Comparison of ENCODE assay signal across 9 cellular contexts in genomic region chr14:105526781-105527380, GRCh38. TPM values are rescaled to one million over a fixed set of nuclear protein-coding genes. Genes with fewer than 3 reads are reported as not detected.
A peak's percentile ranks its signal among the peaks of the same experiment; 100 is the strongest.
DNase-seq lines count a peak whose midpoint lies in the region; ATAC-seq and TF ChIP-seq lines count a peak whose summit lies in the region.
"Had no signal": no experiment of that assay in that cellular context is flagged by ENCODE, and none has a peak within 500 bp of the region (broad histone marks: within the 10 kb centered on the region; RNA-seq: fewer than 3 reads in every experiment).

No MANE protein-coding gene starts in this region.

- H3K79me2 ChIP-seq in PC-3 (ENCODE audit: low read length) (peaks cover 9% of the 10 kb centered on the region; the same call in 1 of the 2 replicates), parathyroid adenoma (no peaks in the 10 kb centered on the region)

- H3K36me3 ChIP-seq in CD8-positive, alpha-beta memory T cell (ENCODE audit: insufficient read depth, low read length): no peaks in the 10 kb centered on the region
- H3K36me3 ChIP-seq in PC-3 (ENCODE audit: low read depth, low read length) (no peaks in the 10 kb centered on the region), parathyroid adenoma (ENCODE audit: control insufficient read depth, insufficient read depth, low read length) (no peaks in the 10 kb centered on the region)

- no peaks in the 10 kb centered on the region for H3K9me3 ChIP-seq in CD8-positive, alpha-beta memory T cell (ENCODE audit: low read length)
- H3K9me3 ChIP-seq in PC-3 (ENCODE audit: low read length) (no peaks in the 10 kb centered on the region), parathyroid adenoma (ENCODE audit: control insufficient read depth, low read length) (no peaks in the 10 kb centered on the region)
- H3K9me3 ChIP-seq: mucosa of descending colon had no signal

- POLR2A ChIA-PET in CD8-positive, alpha-beta memory T cell (lab: Charles Lee): no interaction called here
- POLR2A ChIA-PET in PC-3 (lab: Charles Lee; ENCODE audit: unreplicated experiment): no interaction called here

- H3K4me2 ChIP-seq in PC-3 (ENCODE audit: low read length): peak overlapping the region; percentile 94
- peak overlapping the region; percentile 98 for H3K4me2 ChIP-seq in parathyroid adenoma (ENCODE audit: low read length)

- peak; percentile 5 for ATAC-seq in PC-3
- no peak for ATAC-seq in HG03354 (IDR thresholded peaks at IDR 0.05; ENCODE audit: poor library complexity, severe bottlenecking, unreplicated experiment)
- ATAC-seq in GM21447 (IDR thresholded peaks at IDR 0.05; ENCODE audit: unreplicated experiment): no peak

- no peaks in the 10 kb centered on the region for H3K9me2 ChIP-seq in PC-3 (replicated peaks; ENCODE audit: low read length)

- peaks cover 15 to 18% of the 10 kb centered on the region in 2 donors for H3K27me3 Mint-ChIP-seq in CD8-positive, alpha-beta memory T cell

- no peak for TF ChIP-seq CTCF in PC-3 (conservative IDR thresholded peaks at IDR 0.05; ENCODE audit: low read depth, low read length)
- no peak for TF ChIP-seq CTCF in epithelial cell of proximal tubule (conservative IDR thresholded peaks at IDR 0.05; ENCODE audit: low read depth, low read length)
- no peak for TF ChIP-seq CTCF in parathyroid adenoma (IDR thresholded peaks at IDR 0.05)

- H3K4me3 Mint-ChIP-seq in CD8-positive, alpha-beta memory T cell: peak overlapping the region; percentile 56 to 86 (median 69)

- no peak for DNase-seq in CD8-positive, alpha-beta memory T cell
- DNase-seq in PC-3 (no peak), epithelial cell of proximal tubule (ENCODE audit: low read depth) (no peak), NCI-H2029 (lab: John Stamatoyannopoulos, UW) (no peak), HT-29 (ENCODE audit: low spot score) (no peak)

- H3K9me3 Mint-ChIP-seq in CD8-positive, alpha-beta memory T cell: peaks cover 0 to 2% (median 0%) of the 10 kb centered on the region in 5 donors

- CTCF ChIA-PET in CD8-positive, alpha-beta memory T cell (lab: Charles Lee): interaction anchor here (1.8 to 3.8 kb wide), 2 partner anchors 37 to 156 kb away, joined by 16 to 19 read pairs; no protein-coding TSS in a partner anchor
- CTCF ChIA-PET in PC-3 (lab: Charles Lee): no interaction called here

- H3K27me3 ChIP-seq in CD8-positive, alpha-beta memory T cell (ENCODE audit: insufficient read depth, low read length, poor library complexity, severe bottlenecking): peaks cover 17% of the 10 kb centered on the region
- no peaks in the 10 kb centered on the region for H3K27me3 ChIP-seq in PC-3 (ENCODE audit: low read length)
- no peaks in the 10 kb centered on the region for H3K27me3 ChIP-seq in parathyroid adenoma (ENCODE audit: control insufficient read depth, insufficient read depth, low read length)

- no peaks in the 10 kb centered on the region for H4K20me1 ChIP-seq in PC-3 (ENCODE audit: low read length)

- peaks cover 26% of the 10 kb centered on the region for H3K4me1 ChIP-seq in CD8-positive, alpha-beta memory T cell (ENCODE audit: insufficient read depth, low read length)
- H3K4me1 ChIP-seq in PC-3 (ENCODE audit: insufficient read depth, low read length) (peaks cover 10% of the 10 kb centered on the region; the same call in 1 of the 2 replicates), parathyroid adenoma (peaks cover 6% of the 10 kb centered on the region)

- no peaks in the 10 kb centered on the region for H3F3A ChIP-seq in PC-3 (ENCODE audit: low read length, unreplicated experiment)

- H2AFZ ChIP-seq in PC-3 (ENCODE audit: low read length) (peak overlapping the region; percentile 82), parathyroid adenoma (peak overlapping the region; percentile 81)

- H3K27ac Mint-ChIP-seq in CD8-positive, alpha-beta memory T cell: peak overlapping the region in 3 of 8 donors; percentile 29 to 55 (median 54)

- no TSS peak for BruUV-seq in PC-3 (replicated peaks; lab: Mats Ljungman, UMichigan)

- intact Hi-C loops in PC-3 (cut with micrococcal nuclease): no loop called here

- H3K9ac ChIP-seq in PC-3 (ENCODE audit: low read length) (peak overlapping the region; percentile 74), parathyroid adenoma (peak overlapping the region; percentile 84)

- peaks cover 4 to 35% (median 7%) of the 10 kb centered on the region in 3 donors for H3K4me1 Mint-ChIP-seq in CD8-positive, alpha-beta memory T cell

- H3K4me3 ChIP-seq in CD8-positive, alpha-beta memory T cell (ENCODE audit: low read length): no peak overlapping the region
- H3K4me3 ChIP-seq in PC-3 (ENCODE audit: low read length) (peak overlapping the region; percentile 75), epithelial cell of proximal tubule (ENCODE audit: low read depth, low read length) (peak overlapping the region; percentile 56), parathyroid adenoma (ENCODE audit: low read depth, low read length) (peak overlapping the region; percentile 72)
- H3K4me3 ChIP-seq: mucosa of descending colon had no signal

- no peaks in the 10 kb centered on the region for H3K36me3 Mint-ChIP-seq in CD8-positive, alpha-beta memory T cell

- no peak overlapping the region for H3K27ac ChIP-seq in CD8-positive, alpha-beta memory T cell (ENCODE audit: low read depth, low read length)
- H3K27ac ChIP-seq in PC-3 (ENCODE audit: low read length): no peak overlapping the region
- peak overlapping the region; percentile 59 for H3K27ac ChIP-seq in parathyroid adenoma

RNA-seq across cellular contexts. Expression of gene TMEM121, which starts 0.5 kb away (rescaled TPM):
- 10 to 100 TPM; 14.2 to 17.1 TPM for total RNA-seq in CD8-positive, alpha-beta memory T cell
- 3.8 TPM for polyA plus RNA-seq in CD8-positive, alpha-beta memory T cell
- 27.5 and 33.6 TPM in 2 replicates for total RNA-seq in PC-3 (2014; rRNA removed)
- 3.5 and 5.6 TPM in 2 replicates for total RNA-seq in epithelial cell of proximal tubule
- total RNA-seq in HT-29 (2014; rRNA removed; shearing (Covaris generic)): 0.31 and 0.65 TPM in 2 replicates

RNA-seq across cellular contexts. Expression of gene TEDC1, which starts 35.8 kb away (rescaled TPM):
- total RNA-seq in CD8-positive, alpha-beta memory T cell: 10 to 100 TPM; 52.1 to 56.5 TPM
- 14.7 TPM for polyA plus RNA-seq in CD8-positive, alpha-beta memory T cell
- total RNA-seq in PC-3 (2014; rRNA removed): 66.7 and 108 TPM in 2 replicates
- 30.5 and 48.3 TPM in 2 replicates for total RNA-seq in epithelial cell of proximal tubule
- total RNA-seq in HT-29 (2014; rRNA removed; shearing (Covaris generic)): 112 and 140 TPM in 2 replicates

RNA-seq across cellular contexts. Expression of gene CRIP1, which starts 40.2 kb away (rescaled TPM):
- total RNA-seq in CD8-positive, alpha-beta memory T cell: 100 to 1,000 TPM; 463 to 468 TPM
- polyA plus RNA-seq in CD8-positive, alpha-beta memory T cell: 1,031 TPM
- 45.9 and 48.7 TPM in 2 replicates for total RNA-seq in PC-3 (2014; rRNA removed)
- total RNA-seq in epithelial cell of proximal tubule: 7.0 and 8.3 TPM in 2 replicates
- total RNA-seq in HT-29 (2014; rRNA removed; shearing (Covaris generic)): 667 and 791 TPM in 2 replicates

RNA-seq across cellular contexts. Expression of gene CRIP2, which starts 52.3 kb away (rescaled TPM):
- total RNA-seq in CD8-positive, alpha-beta memory T cell: 1 to 10 TPM; 2.7 to 4.5 TPM
- 31.5 TPM for polyA plus RNA-seq in CD8-positive, alpha-beta memory T cell
- 100 and 109 TPM in 2 replicates for total RNA-seq in PC-3 (2014; rRNA removed)
- total RNA-seq in epithelial cell of proximal tubule: 101 and 121 TPM in 2 replicates
- total RNA-seq in HT-29 (2014; rRNA removed; shearing (Covaris generic)): 267 and 274 TPM in 2 replicates
